In genomic region chr1:206047271-206047670, GRCh38 we compare ENCODE assay signal across 1 cellular context.
TF ChIP-seq lines count a peak whose summit lies in the region.

No MANE protein-coding gene starts in this region.

TF ChIP-seq in GM12878, 131 proteins besides CTCF, POLR2A, EP300 and RAD21:
- TF ChIP-seq RAD51 (IDR thresholded peaks at IDR 0.05) (no peak), CREB1 (IDR thresholded peaks at IDR 0.05; ENCODE audit: low read depth) (no peak), BCLAF1 (IDR thresholded peaks at IDR 0.05) (no peak), ETV6 (conservative IDR thresholded peaks at IDR 0.05 in 1 of 2, IDR thresholded peaks at IDR 0.05 in 1 of 2; ENCODE audit: borderline replicate concordance in 1 of 2, low read depth in 1 of 2) (no peak), HDGF (IDR thresholded peaks at IDR 0.05) (no peak), EED (IDR thresholded peaks at IDR 0.05; ENCODE audit: low read depth) (peak; percentile 11; the same call in 1 of the 2 replicates), RUNX3 (IDR thresholded peaks at IDR 0.05; ENCODE audit: low read length) (peak; percentile 49), USF2 (IDR thresholded peaks at IDR 0.05; ENCODE audit: borderline replicate concordance, low read depth, low read length) (no peak), CUX1 (IDR thresholded peaks at IDR 0.05; ENCODE audit: insufficient replicate concordance, low read depth, low read length) (no peak), MEF2A (IDR thresholded peaks at IDR 0.05; ENCODE audit: insufficient read depth, low read depth, low read length) (no peak)
